17 cellular contexts compared by ENCODE assay signal in genomic region chr3:69292185-69292584, GRCh38.
A peak's percentile ranks its signal among the peaks of the same experiment; 100 is the strongest.
DNase-seq lines count a peak whose midpoint lies in the region; ATAC-seq and TF ChIP-seq lines count a peak whose summit lies in the region.
"Had no signal": no experiment of that assay in that cellular context is flagged by ENCODE, and none has a peak within 500 bp of the region (broad histone marks: within the 10 kb centered on the region; RNA-seq: fewer than 3 reads in every experiment).

No MANE protein-coding gene starts in this region.

- peaks cover 46% of the 10 kb centered on the region for H3K4me1 ChIP-seq in foreskin keratinocyte
- H3K4me1 ChIP-seq in neural progenitor cell, result peaks cover 52% of the 10 kb centered on the region

- CTCF ChIA-PET in activated CD4-positive, alpha-beta memory T cell treated with anti-CD3 and anti-CD28 coated beads, Interleukin-2, amount 10 ng/mL, durations not matched to agents 7 days and 5 days (lab: Charles Lee), result interaction anchor here (0.7 to 1.9 kb wide), 4 partner anchors 14 to 131 kb away, joined by 3 to 6 read pairs (median 4); no protein-coding TSS in a partner anchor

- H3K36me3 ChIP-seq in neural progenitor cell, result no peaks in the 10 kb centered on the region
- H3K36me3 ChIP-seq: BE2C had no signal

- peak overlapping the region; percentile 2 for H3K4me2 ChIP-seq in neural progenitor cell

- peak; percentile 63 for TF ChIP-seq EP300 in Ishikawa (IDR thresholded peaks at IDR 0.05; ENCODE audit: borderline replicate concordance)

- H3K9me3 Mint-ChIP-seq in neural progenitor cell, result no peaks in the 10 kb centered on the region
- H3K9me3 Mint-ChIP-seq in activated CD4-positive, alpha-beta memory T cell treated with anti-CD3 and anti-CD28 coated beads, Interleukin-2, amount 10 ng/mL, durations not matched to agents 7 days and 5 days, result no peaks in the 10 kb centered on the region
- H3K9me3 Mint-ChIP-seq: CD4-positive, CD25-positive, alpha-beta regulatory T cell had no signal

- TF ChIP-seq CTCF in foreskin keratinocyte (conservative IDR thresholded peaks at IDR 0.05), result no peak
- no peak for TF ChIP-seq CTCF in neural progenitor cell (IDR thresholded peaks at IDR 0.05)

- peaks cover 7% of the 10 kb centered on the region for H3K27me3 Mint-ChIP-seq in neural progenitor cell (ENCODE audit: insufficient read depth, low read depth)
- H3K27me3 Mint-ChIP-seq in activated CD4-positive, alpha-beta memory T cell treated with anti-CD3 and anti-CD28 coated beads, Interleukin-2, amount 10 ng/mL, durations not matched to agents 7 days and 5 days, result peaks cover 4% of the 10 kb centered on the region
- H3K27me3 Mint-ChIP-seq: CD4-positive, CD25-positive, alpha-beta regulatory T cell had no signal

- H3K27me3 ChIP-seq in foreskin keratinocyte, result no peaks in the 10 kb centered on the region
- H3K27me3 ChIP-seq in neural progenitor cell, result no peaks in the 10 kb centered on the region
- H3K27me3 ChIP-seq: BE2C had no signal

- H2AFZ ChIP-seq in neural progenitor cell (replicated peaks), result no peak overlapping the region

- no peaks in the 10 kb centered on the region for H3K36me3 Mint-ChIP-seq in neural progenitor cell
- peaks cover 2% of the 10 kb centered on the region for H3K36me3 Mint-ChIP-seq in activated CD4-positive, alpha-beta memory T cell treated with anti-CD3 and anti-CD28 coated beads, Interleukin-2, amount 10 ng/mL, durations not matched to agents 7 days and 5 days (ENCODE audit: low read depth)

- no peak overlapping the region for H3K9ac ChIP-seq in neural progenitor cell

- no peak for TF ChIP-seq RAD21 in Ishikawa (IDR thresholded peaks at IDR 0.05; ENCODE audit: low read depth)

- DNase-seq in NCI-H2171 treated with DMSO at 0.1 percent for 48 hours (lab: John Stamatoyannopoulos, UW) (peak; percentile 81), NCI-H2171 (lab: John Stamatoyannopoulos, UW) (no peak), foreskin keratinocyte (peak in 1 of 2 donors; percentile 58), neural progenitor cell (ENCODE audit: low spot score) (peak; percentile 22), nucleus accumbens (lab: John Stamatoyannopoulos, UW) (no peak)
- no peak for DNase-seq in activated CD4-positive, alpha-beta memory T cell treated with anti-CD3 and anti-CD28 coated beads, Interleukin-2, amount 10 ng/mL, durations not matched to agents 7 days and 5 days
- DNase-seq: BE2C; CD4-positive, CD25-positive, alpha-beta regulatory T cell; DMS53; NCI-H1048; NCI-H1436; NCI-H1930; NCI-H510A; NCI-H748 treated with DMSO at 0.1 percent for 48 hours; Right ventricle myocardium superior had no signal

- ATAC-seq in foreskin keratinocyte (no peak), HG03135 (IDR thresholded peaks at IDR 0.05; ENCODE audit: unreplicated experiment) (no peak)

- H3K9me3 ChIP-seq in neural progenitor cell (ENCODE audit: low read depth), result no peaks in the 10 kb centered on the region
- H3K9me3 ChIP-seq: BE2C had no signal

- H3F3A ChIP-seq in neural progenitor cell (ENCODE audit: low read depth), result peaks cover 35% of the 10 kb centered on the region

- no peaks in the 10 kb centered on the region for H4K20me1 ChIP-seq in neural progenitor cell (ENCODE audit: low read depth)

- POLR2A ChIA-PET in activated CD4-positive, alpha-beta memory T cell treated with anti-CD3 and anti-CD28 coated beads, Interleukin-2, amount 10 ng/mL, durations not matched to agents 7 days and 5 days (lab: Charles Lee), result interaction anchor here (1.0 kb wide), 1 partner anchor 10 kb away, joined by 3 read pairs; no protein-coding TSS in a partner anchor

- H3K27ac ChIP-seq in foreskin keratinocyte (peak overlapping the region; percentile 96), neural progenitor cell (no peak overlapping the region)

- no peaks in the 10 kb centered on the region for H3K79me2 ChIP-seq in neural progenitor cell (ENCODE audit: low read depth)

- H3K4me1 Mint-ChIP-seq in neural progenitor cell, result peaks cover 70% of the 10 kb centered on the region
- H3K4me1 Mint-ChIP-seq in activated CD4-positive, alpha-beta memory T cell treated with anti-CD3 and anti-CD28 coated beads, Interleukin-2, amount 10 ng/mL, durations not matched to agents 7 days and 5 days, result peaks cover 25% of the 10 kb centered on the region

- no peak overlapping the region for H3K4me3 ChIP-seq in neural progenitor cell

- H3K4me3 Mint-ChIP-seq in neural progenitor cell, result no peak overlapping the region
- H3K4me3 Mint-ChIP-seq in activated CD4-positive, alpha-beta memory T cell treated with anti-CD3 and anti-CD28 coated beads, Interleukin-2, amount 10 ng/mL, durations not matched to agents 7 days and 5 days, result no peak overlapping the region
- H3K4me3 Mint-ChIP-seq: CD4-positive, CD25-positive, alpha-beta regulatory T cell had no signal

- H3K27ac Mint-ChIP-seq in neural progenitor cell, result no peak overlapping the region
- H3K27ac Mint-ChIP-seq in activated CD4-positive, alpha-beta memory T cell treated with anti-CD3 and anti-CD28 coated beads, Interleukin-2, amount 10 ng/mL, durations not matched to agents 7 days and 5 days, result no peak overlapping the region

TF ChIP-seq in Ishikawa, 13 proteins besides CTCF, POLR2A, EP300 and RAD21:
- TF ChIP-seq FOXM1 (IDR thresholded peaks at IDR 0.05; ENCODE audit: borderline replicate concordance, low read depth) (peak; percentile 44; the same call in 1 of the 2 replicates), USF1 (IDR thresholded peaks at IDR 0.05) (no peak), EGR1 (IDR thresholded peaks at IDR 0.05) (no peak), NFIC (IDR thresholded peaks at IDR 0.05) (peak; percentile 80), YY1 (IDR thresholded peaks at IDR 0.05; ENCODE audit: low read depth) (no peak), TCF12 (IDR thresholded peaks at IDR 0.05; ENCODE audit: low read depth) (peak; percentile 73), TEAD4 (IDR thresholded peaks at IDR 0.05) (peak; percentile 41; the same call in 1 of the 2 replicates), REST (IDR thresholded peaks at IDR 0.05; ENCODE audit: low read depth) (no peak), CREB1 (IDR thresholded peaks at IDR 0.05; ENCODE audit: low read depth) (no peak), TAF1 (IDR thresholded peaks at IDR 0.05; ENCODE audit: low read depth) (no peak), ZBTB7A (IDR thresholded peaks at IDR 0.05; ENCODE audit: low read depth) (no peak), CEBPB (IDR thresholded peaks at IDR 0.05) (no peak; the same call in 1 of the 2 replicates), MAX (IDR thresholded peaks at IDR 0.05) (no peak)
TF ChIP-seq in Ishikawa: peak in this region for 4.

Comparison
In these comparisons a context has a peak if more than half of its experiments do, and no peak if none do; other contexts are left out.
1. DNase-seq: peak in NCI-H2171 treated with DMSO at 0.1 percent for 48 hours (single experiment) and neural progenitor cell (single experiment); none in NCI-H2171 (single experiment), activated CD4-positive, alpha-beta memory T cell treated with anti-CD3 and anti-CD28 coated beads, Interleukin-2, amount 10 ng/mL, durations not matched to agents 7 days and 5 days (single experiment) and nucleus accumbens (0 of 56).